Comparison of ENCODE assay signal across 9 cellular contexts in genomic region chr4:14856076-14856926, GRCh38.
DNase-seq lines count a peak whose midpoint lies in the region; ATAC-seq and TF ChIP-seq lines count a peak whose summit lies in the region.
"Had no signal": no experiment of that assay in that cellular context is flagged by ENCODE, and none has a peak within 500 bp of the region (broad histone marks: within the 10 kb centered on the region; RNA-seq: fewer than 3 reads in every experiment).

No MANE protein-coding gene starts in this region.

- no peaks in the 10 kb centered on the region for H3K36me3 ChIP-seq in ovary
- no peaks in the 10 kb centered on the region for H3K36me3 ChIP-seq in HAP-1 (replicated peaks)

- DNase-seq in activated effector memory CD4-positive, alpha-beta T cell treated with anti-CD3 and anti-CD28 coated beads, Interleukin-2, amount 50 U/mL, for 16 hours: peak; percentile 79
- DNase-seq in activated effector memory CD4-positive, alpha-beta T cell treated with Interleukin-2 at 50 U/mL for 16 hours: no peak
- DNase-seq in SK-MEL-5 (ENCODE audit: low read depth, low spot score) (peak; percentile 90), chondrocyte (ENCODE audit: low spot score) (no peak), ovary (peak in 4 of 5 donors; percentile 21 to 47 (median 34)), HAP-1 (ENCODE audit: low spot score in 2 of 2) (no peak), NCI-H82 treated with DMSO at 0.1 percent for 48 hours (lab: John Stamatoyannopoulos, UW; ENCODE audit: unreplicated experiment) (no peak)
- DNase-seq: DND-41 had no signal

- H3K27ac ChIP-seq in ovary: no peak overlapping the region

- TF ChIP-seq POLR2A in ovary (IDR thresholded peaks at IDR 0.05): no peak

- H3K9me3 ChIP-seq in ovary (no peaks in the 10 kb centered on the region), HAP-1 (no peaks in the 10 kb centered on the region)

- H3K9me3 Mint-ChIP-seq in chondrocyte (ENCODE audit: low read depth): peaks cover 6% of the 10 kb centered on the region

- peaks cover 29% of the 10 kb centered on the region for H3K4me1 Mint-ChIP-seq in chondrocyte (ENCODE audit: low read depth)

- H3K4me3 ChIP-seq in ovary: no peak overlapping the region
- no peak overlapping the region for H3K4me3 ChIP-seq in HAP-1

- 34 to 39% (median 36%) methylated on average over 5 of the region's 5 CpGs for WGBS in ovary, 3 donors

- H3K27me3 Mint-ChIP-seq in chondrocyte (ENCODE audit: low read depth): no peaks in the 10 kb centered on the region

- peak overlapping the region; percentile 92 for H3K27ac Mint-ChIP-seq in chondrocyte (ENCODE audit: unreplicated experiment)

- ATAC-seq in HG03060 (IDR thresholded peaks at IDR 0.05; ENCODE audit: low read depth, unreplicated experiment): peak; percentile 94

- no peak for TF ChIP-seq CTCF in chondrocyte (IDR thresholded peaks at IDR 0.05)
- no peak for TF ChIP-seq CTCF in ovary (IDR thresholded peaks at IDR 0.05)

- no peaks in the 10 kb centered on the region for H3K36me3 Mint-ChIP-seq in chondrocyte (ENCODE audit: low read depth)

- TF ChIP-seq EP300 in ovary (IDR thresholded peaks at IDR 0.05): no peak

- H3K4me1 ChIP-seq in ovary (ENCODE audit: insufficient read depth) (no peaks in the 10 kb centered on the region), HAP-1 (peaks cover 15% of the 10 kb centered on the region)

- in situ Hi-C loops in SK-MEL-5 (cut with HindIII; ENCODE audit: low pct_unique_long_range_greater_than_20kb, low sequenced_read_pairs): no loop called here
- in situ Hi-C loops in HAP-1 (cut with MboI; ENCODE audit: low sequenced_read_pairs): no loop called here

- intact Hi-C loops in ovary (cut with DNase I): no loop called here

- no peaks in the 10 kb centered on the region for H3K27me3 ChIP-seq in ovary
- no peaks in the 10 kb centered on the region for H3K27me3 ChIP-seq in HAP-1 (ENCODE audit: low read depth)

- H3K4me3 Mint-ChIP-seq in chondrocyte (ENCODE audit: unreplicated experiment): no peak overlapping the region

Comparison
In these comparisons a context has a peak if more than half of its experiments do, and no peak if none do; other contexts are left out.
1. DNase-seq: peak in activated effector memory CD4-positive, alpha-beta T cell treated with anti-CD3 and anti-CD28 coated beads, Interleukin-2, amount 50 U/mL, for 16 hours (single experiment), SK-MEL-5 (single experiment) and ovary (4 of 5); none in activated effector memory CD4-positive, alpha-beta T cell treated with Interleukin-2 at 50 U/mL for 16 hours (single experiment), chondrocyte (single experiment), HAP-1 (0 of 2) and NCI-H82 treated with DMSO at 0.1 percent for 48 hours (single experiment).